In the genomic region with DNA sequence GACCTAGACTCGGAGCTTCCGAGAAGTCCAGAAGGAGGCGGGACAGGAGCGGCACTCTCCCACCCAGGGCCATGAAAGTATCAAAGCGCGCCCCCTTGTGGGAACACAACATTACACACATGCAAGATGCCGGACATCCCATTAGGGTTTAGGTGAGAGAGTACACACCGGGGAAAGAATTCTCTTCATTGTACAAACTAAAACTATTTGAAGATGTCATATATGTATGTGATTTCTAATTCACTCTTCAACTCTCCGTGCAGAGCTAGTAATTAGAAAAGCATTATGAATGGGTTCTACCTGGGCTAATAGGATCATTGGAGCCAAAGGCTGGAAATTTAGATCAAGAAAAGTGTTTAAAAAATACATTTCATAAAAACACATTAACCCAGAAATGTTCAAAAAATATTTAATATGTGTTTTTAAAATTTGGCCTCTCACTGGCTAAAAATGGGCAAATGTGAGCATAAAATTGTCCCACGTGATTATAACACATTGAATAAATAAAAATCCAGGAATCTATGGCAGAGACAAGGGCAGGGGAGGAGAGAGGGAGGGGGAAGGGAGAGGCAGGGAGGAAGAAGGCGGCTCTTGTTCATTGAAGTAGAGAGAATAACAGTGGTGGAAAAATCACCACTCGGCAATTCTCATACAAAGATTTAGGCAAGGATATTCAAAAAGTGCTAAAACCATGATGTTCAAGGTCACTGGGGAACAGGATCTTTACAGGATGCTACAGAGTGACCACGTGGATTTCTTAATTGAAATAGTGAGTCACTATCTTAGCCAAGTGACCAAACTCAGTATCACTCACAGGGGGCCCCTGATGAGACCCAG, we compare ENCODE assay signal across 8 cellular contexts. TPM values are rescaled to one million over a fixed set of nuclear protein-coding genes. Genes with fewer than 3 reads are reported as not detected.
DNase-seq lines count a peak whose midpoint lies in the region; ATAC-seq and TF ChIP-seq lines count a peak whose summit lies in the region.

No MANE protein-coding gene starts in this region.

- H3K4me1 Mint-ChIP-seq in nephron progenitor cell = peaks cover 44% of the 10 kb centered on the region

- POLR2A ChIA-PET in RWPE1 (lab: Yijun Ruan, JAX; ENCODE audit: low non-redundant PET) = no interaction called here

- H3K4me3 ChIP-seq in epithelial cell of proximal tubule (ENCODE audit: low read depth, low read length) = no peak overlapping the region

- H3K27me3 Mint-ChIP-seq in nephron progenitor cell (ENCODE audit: low read depth, poor library complexity) = peaks cover 2% of the 10 kb centered on the region

- H3K4me3 Mint-ChIP-seq in nephron progenitor cell = no peak overlapping the region

- no peaks in the 10 kb centered on the region for H3K9me3 Mint-ChIP-seq in nephron progenitor cell

- peak; percentile 63 for DNase-seq in 8988T
- DNase-seq in GM03348 (ENCODE audit: low spot score) = peak; percentile 67
- DNase-seq in RWPE1 (ENCODE audit: low spot score) = no peak
- DNase-seq in epithelial cell of proximal tubule (ENCODE audit: low read depth) = no peak
- peak; percentile 86 for DNase-seq in nephron progenitor cell
- no peak for DNase-seq in activated effector memory CD4-positive, alpha-beta T cell treated with Interleukin-2 at 50 U/mL for 16 hours
- DNase-seq in germinal center (ENCODE audit: low spot score) = no peak

- peak overlapping the region; percentile 72 for H3K27ac Mint-ChIP-seq in nephron progenitor cell

- CTCF ChIA-PET in RWPE1 (lab: Yijun Ruan, JAX) = interaction anchor here (0.6 kb wide), 1 partner anchor 460 kb away, joined by 4 read pairs; no protein-coding TSS in a partner anchor

- TF ChIP-seq CTCF in RWPE1 (conservative IDR thresholded peaks at IDR 0.05; ENCODE audit: low read depth) = peak; percentile 51
- peak; percentile 60 for TF ChIP-seq CTCF in epithelial cell of proximal tubule (conservative IDR thresholded peaks at IDR 0.05; ENCODE audit: low read depth, low read length)
- peak; percentile 63 for TF ChIP-seq CTCF in nephron progenitor cell (IDR thresholded peaks at IDR 0.05)

- no peak for ATAC-seq in GM21737 (IDR thresholded peaks at IDR 0.05; ENCODE audit: unreplicated experiment)

- H3K36me3 Mint-ChIP-seq in nephron progenitor cell (ENCODE audit: low read depth) = peaks cover 79% of the 10 kb centered on the region

- no peak overlapping the region for H3K27ac ChIP-seq in RWPE1

RNA-seq across cellular contexts. Expression of a gene that starts 38.9 kb away (rescaled TPM):
- total RNA-seq in epithelial cell of proximal tubule = 32.0 and 35.7 TPM in 2 replicates

RNA-seq across cellular contexts. Expression of a gene that starts 52.2 kb away (rescaled TPM):
- 2.1 and 6.9 TPM in 2 replicates for total RNA-seq in epithelial cell of proximal tubule

Comparison
In these comparisons a context has a peak if more than half of its experiments do, and no peak if none do; other contexts are left out.
1. DNase-seq: peak in 8988T (single experiment), GM03348 (single experiment) and nephron progenitor cell (single experiment); none in RWPE1 (single experiment), epithelial cell of proximal tubule (single experiment), activated effector memory CD4-positive, alpha-beta T cell treated with Interleukin-2 at 50 U/mL for 16 hours (single experiment) and germinal center (single experiment).
2. Peak in every context shown above with its lines, with median percentiles within 50 percentile points of each other: CTCF ChIP-seq.